In the genomic region with DNA sequence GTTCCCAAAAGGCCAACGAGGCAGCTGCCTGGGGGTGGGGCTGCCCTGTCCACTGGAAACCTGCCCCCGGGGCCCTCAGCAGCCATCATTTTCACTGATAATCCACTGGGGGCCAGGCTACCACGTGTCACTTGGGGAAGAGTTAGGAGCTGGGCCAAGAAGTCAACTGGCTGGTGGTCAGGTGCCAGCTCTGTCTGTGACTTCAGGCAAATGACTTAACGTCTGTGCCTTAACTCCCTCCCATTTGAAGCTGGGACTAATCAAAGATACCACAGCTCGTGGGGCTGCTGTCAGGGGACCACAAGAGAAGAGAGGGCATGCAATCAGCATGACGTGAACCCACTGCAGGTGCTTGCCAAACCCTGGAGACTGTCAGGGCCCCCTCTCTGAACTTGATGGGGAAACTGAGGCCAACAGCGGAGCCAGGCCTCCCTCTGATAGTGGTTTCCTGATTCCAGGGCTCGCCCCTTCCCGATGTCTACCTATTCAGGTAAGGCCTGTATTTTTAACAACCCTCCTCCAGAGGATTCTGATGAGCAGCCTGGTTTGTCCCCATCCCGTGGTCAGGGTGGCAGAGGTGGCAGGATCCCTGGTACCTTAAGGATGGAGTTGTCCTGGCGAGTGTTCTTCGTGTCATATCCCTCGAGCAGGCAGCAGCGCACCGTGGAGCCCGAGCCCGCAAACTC, we compare ENCODE assay signal across 1 cellular context.
TF ChIP-seq lines count a peak whose summit lies in the region.

No MANE protein-coding gene starts in this region.

TF ChIP-seq in HepG2, 621 proteins besides CTCF, POLR2A, EP300 and RAD21 (continued from another document):
- TF ChIP-seq, protein P1, sequence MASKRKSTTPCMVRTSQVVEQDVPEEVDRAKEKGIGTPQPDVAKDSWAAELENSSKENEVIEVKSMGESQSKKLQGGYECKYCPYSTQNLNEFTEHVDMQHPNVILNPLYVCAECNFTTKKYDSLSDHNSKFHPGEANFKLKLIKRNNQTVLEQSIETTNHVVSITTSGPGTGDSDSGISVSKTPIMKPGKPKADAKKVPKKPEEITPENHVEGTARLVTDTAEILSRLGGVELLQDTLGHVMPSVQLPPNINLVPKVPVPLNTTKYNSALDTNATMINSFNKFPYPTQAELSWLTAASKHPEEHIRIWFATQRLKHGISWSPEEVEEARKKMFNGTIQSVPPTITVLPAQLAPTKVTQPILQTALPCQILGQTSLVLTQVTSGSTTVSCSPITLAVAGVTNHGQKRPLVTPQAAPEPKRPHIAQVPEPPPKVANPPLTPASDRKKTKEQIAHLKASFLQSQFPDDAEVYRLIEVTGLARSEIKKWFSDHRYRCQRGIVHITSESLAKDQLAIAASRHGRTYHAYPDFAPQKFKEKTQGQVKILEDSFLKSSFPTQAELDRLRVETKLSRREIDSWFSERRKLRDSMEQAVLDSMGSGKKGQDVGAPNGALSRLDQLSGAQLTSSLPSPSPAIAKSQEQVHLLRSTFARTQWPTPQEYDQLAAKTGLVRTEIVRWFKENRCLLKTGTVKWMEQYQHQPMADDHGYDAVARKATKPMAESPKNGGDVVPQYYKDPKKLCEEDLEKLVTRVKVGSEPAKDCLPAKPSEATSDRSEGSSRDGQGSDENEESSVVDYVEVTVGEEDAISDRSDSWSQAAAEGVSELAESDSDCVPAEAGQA (IDR thresholded peaks at IDR 0.05; ENCODE audit: low read depth) = peak; percentile 4; the same call in 1 of the 2 replicates
- TF ChIP-seq, protein P1 (CRISPR knock-in tag; IDR thresholded peaks at IDR 0.05; ENCODE audit: borderline replicate concordance) = no peak
- TF ChIP-seq ZNF749 (CRISPR knock-in tag; IDR thresholded peaks at IDR 0.05; ENCODE audit: borderline replicate concordance) (0 out of 2 replicates have a peak, but pooled peaks have one; percentile 36), HOXD1 (CRISPR knock-in tag; IDR thresholded peaks at IDR 0.05) (no peak), THAP11 (CRISPR knock-in tag; IDR thresholded peaks at IDR 0.05) (no peak), GABPA (IDR thresholded peaks at IDR 0.05; ENCODE audit: low read depth, low read length) (no peak), GABPA (CRISPR knock-in tag; IDR thresholded peaks at IDR 0.05; ENCODE audit: low read depth) (no peak), ZNF205 (CRISPR knock-in tag; IDR thresholded peaks at IDR 0.05) (no peak), KLF15 (CRISPR knock-in tag; IDR thresholded peaks at IDR 0.05; ENCODE audit: borderline replicate concordance) (no peak), ZBTB3 (CRISPR knock-in tag; IDR thresholded peaks at IDR 0.05; ENCODE audit: borderline replicate concordance, low read depth) (no peak), ZNF101 (CRISPR knock-in tag; IDR thresholded peaks at IDR 0.05; ENCODE audit: borderline replicate concordance, low read depth) (no peak), ZNF737 (CRISPR knock-in tag; IDR thresholded peaks at IDR 0.05; ENCODE audit: borderline replicate concordance) (0 out of 2 replicates have a peak, but pooled peaks have one; percentile 33), ZNF160 (CRISPR knock-in tag; IDR thresholded peaks at IDR 0.05) (0 out of 2 replicates have a peak, but pooled peaks have one; percentile 20), POLR2G (IDR thresholded peaks at IDR 0.05; ENCODE audit: low read depth, low read length) (no peak), TOPORS (CRISPR knock-in tag; IDR thresholded peaks at IDR 0.05) (no peak), TMF1 (CRISPR knock-in tag; IDR thresholded peaks at IDR 0.05; ENCODE audit: low read depth) (0 out of 2 replicates have a peak, but pooled peaks have one; percentile 34), KDM5B (CRISPR knock-in tag; IDR thresholded peaks at IDR 0.05; ENCODE audit: borderline replicate concordance) (no peak)
- TF ChIP-seq, protein P2, sequence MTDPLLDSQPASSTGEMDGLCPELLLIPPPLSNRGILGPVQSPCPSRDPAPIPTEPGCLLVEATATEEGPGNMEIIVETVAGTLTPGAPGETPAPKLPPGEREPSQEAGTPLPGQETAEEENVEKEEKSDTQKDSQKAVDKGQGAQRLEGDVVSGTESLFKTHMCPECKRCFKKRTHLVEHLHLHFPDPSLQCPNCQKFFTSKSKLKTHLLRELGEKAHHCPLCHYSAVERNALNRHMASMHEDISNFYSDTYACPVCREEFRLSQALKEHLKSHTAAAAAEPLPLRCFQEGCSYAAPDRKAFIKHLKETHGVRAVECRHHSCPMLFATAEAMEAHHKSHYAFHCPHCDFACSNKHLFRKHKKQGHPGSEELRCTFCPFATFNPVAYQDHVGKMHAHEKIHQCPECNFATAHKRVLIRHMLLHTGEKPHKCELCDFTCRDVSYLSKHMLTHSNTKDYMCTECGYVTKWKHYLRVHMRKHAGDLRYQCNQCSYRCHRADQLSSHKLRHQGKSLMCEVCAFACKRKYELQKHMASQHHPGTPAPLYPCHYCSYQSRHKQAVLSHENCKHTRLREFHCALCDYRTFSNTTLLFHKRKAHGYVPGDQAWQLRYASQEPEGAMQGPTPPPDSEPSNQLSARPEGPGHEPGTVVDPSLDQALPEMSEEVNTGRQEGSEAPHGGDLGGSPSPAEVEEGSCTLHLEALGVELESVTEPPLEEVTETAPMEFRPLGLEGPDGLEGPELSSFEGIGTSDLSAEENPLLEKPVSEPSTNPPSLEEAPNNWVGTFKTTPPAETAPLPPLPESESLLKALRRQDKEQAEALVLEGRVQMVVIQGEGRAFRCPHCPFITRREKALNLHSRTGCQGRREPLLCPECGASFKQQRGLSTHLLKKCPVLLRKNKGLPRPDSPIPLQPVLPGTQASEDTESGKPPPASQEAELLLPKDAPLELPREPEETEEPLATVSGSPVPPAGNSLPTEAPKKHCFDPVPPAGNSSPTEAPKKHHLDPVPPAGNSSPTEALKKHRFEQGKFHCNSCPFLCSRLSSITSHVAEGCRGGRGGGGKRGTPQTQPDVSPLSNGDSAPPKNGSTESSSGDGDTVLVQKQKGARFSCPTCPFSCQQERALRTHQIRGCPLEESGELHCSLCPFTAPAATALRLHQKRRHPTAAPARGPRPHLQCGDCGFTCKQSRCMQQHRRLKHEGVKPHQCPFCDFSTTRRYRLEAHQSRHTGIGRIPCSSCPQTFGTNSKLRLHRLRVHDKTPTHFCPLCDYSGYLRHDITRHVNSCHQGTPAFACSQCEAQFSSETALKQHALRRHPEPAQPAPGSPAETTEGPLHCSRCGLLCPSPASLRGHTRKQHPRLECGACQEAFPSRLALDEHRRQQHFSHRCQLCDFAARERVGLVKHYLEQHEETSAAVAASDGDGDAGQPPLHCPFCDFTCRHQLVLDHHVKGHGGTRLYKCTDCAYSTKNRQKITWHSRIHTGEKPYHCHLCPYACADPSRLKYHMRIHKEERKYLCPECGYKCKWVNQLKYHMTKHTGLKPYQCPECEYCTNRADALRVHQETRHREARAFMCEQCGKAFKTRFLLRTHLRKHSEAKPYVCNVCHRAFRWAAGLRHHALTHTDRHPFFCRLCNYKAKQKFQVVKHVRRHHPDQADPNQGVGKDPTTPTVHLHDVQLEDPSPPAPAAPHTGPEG (CRISPR knock-in tag; IDR thresholded peaks at IDR 0.05) = no peak
- TF ChIP-seq, protein P3, sequence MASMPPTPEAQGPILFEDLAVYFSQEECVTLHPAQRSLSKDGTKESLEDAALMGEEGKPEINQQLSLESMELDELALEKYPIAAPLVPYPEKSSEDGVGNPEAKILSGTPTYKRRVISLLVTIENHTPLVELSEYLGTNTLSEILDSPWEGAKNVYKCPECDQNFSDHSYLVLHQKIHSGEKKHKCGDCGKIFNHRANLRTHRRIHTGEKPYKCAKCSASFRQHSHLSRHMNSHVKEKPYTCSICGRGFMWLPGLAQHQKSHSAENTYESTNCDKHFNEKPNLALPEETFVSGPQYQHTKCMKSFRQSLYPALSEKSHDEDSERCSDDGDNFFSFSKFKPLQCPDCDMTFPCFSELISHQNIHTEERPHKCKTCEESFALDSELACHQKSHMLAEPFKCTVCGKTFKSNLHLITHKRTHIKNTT (CRISPR knock-in tag; IDR thresholded peaks at IDR 0.05) = no peak
- TF ChIP-seq, protein P4, sequence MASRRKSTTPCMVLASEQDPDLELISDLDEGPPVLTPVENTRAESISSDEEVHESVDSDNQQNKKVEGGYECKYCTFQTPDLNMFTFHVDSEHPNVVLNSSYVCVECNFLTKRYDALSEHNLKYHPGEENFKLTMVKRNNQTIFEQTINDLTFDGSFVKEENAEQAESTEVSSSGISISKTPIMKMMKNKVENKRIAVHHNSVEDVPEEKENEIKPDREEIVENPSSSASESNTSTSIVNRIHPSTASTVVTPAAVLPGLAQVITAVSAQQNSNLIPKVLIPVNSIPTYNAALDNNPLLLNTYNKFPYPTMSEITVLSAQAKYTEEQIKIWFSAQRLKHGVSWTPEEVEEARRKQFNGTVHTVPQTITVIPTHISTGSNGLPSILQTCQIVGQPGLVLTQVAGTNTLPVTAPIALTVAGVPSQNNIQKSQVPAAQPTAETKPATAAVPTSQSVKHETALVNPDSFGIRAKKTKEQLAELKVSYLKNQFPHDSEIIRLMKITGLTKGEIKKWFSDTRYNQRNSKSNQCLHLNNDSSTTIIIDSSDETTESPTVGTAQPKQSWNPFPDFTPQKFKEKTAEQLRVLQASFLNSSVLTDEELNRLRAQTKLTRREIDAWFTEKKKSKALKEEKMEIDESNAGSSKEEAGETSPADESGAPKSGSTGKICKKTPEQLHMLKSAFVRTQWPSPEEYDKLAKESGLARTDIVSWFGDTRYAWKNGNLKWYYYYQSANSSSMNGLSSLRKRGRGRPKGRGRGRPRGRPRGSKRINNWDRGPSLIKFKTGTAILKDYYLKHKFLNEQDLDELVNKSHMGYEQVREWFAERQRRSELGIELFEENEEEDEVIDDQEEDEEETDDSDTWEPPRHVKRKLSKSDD (CRISPR knock-in tag; IDR thresholded peaks at IDR 0.05; ENCODE audit: low read depth) = no peak
TF ChIP-seq in HepG2: peak in this region for 20.
